Comparison of ENCODE assay signal across 8 cellular contexts in genomic region chr17:82320956-82321927, GRCh38. TPM values are rescaled to one million over a fixed set of nuclear protein-coding genes. Genes with fewer than 3 reads are reported as not detected.
DNase-seq lines count a peak whose midpoint lies in the region; ATAC-seq and TF ChIP-seq lines count a peak whose summit lies in the region.

No MANE protein-coding gene starts in this region.

- H2AFZ ChIP-seq in GM23248: no peak overlapping the region

- intact Hi-C loops in adrenal gland (cut with DNase I): loop anchor here (2.0 to 5.0 kb wide), 2 partner anchors 82 to 84 kb away; no protein-coding TSS in a partner anchor
- intact Hi-C loops in right lobe of liver (cut with DNase I): loop anchor here in 1 of 2 donors (5.0 kb wide), 1 partner anchor 84 kb away; no protein-coding TSS in a partner anchor

- no peak overlapping the region for H3K9ac ChIP-seq in GM23248

- TF ChIP-seq POLR2A in adrenal gland (IDR thresholded peaks at IDR 0.05): no peak
- TF ChIP-seq POLR2A in right lobe of liver (IDR thresholded peaks at IDR 0.05): no peak

- peak; percentile 36 for DNase-seq in GM23248
- peak; percentile 45 to 76 (median 71) for DNase-seq in T-helper 2 cell
- DNase-seq in adrenal gland: peak in 1 of 7 donors; percentile 37
- DNase-seq in right lobe of liver: no peak
- peak; percentile 71 to 76 for DNase-seq in stimulated activated CD8-positive, alpha-beta memory T cell treated with anti-CD3 and anti-CD28 coated beads, Interleukin-4, amount 100 ng/mL, for 4 hours (ENCODE audit: low read depth in 2 of 2, low spot score in 1 of 2)
- no peak for DNase-seq in putamen (ENCODE audit: low spot score)
- no peak for DNase-seq in SW 1271 (lab: John Stamatoyannopoulos, UW)
- no peak for DNase-seq in DMS153 treated with DMSO at 0.1 percent for 48 hours (lab: John Stamatoyannopoulos, UW; ENCODE audit: unreplicated experiment)

- H3K9me2 ChIP-seq in GM23248 (ENCODE audit: insufficient read depth): no peaks in the 10 kb centered on the region

- in situ Hi-C loops in GM23248 (cut with MboI): no loop called here

- H3K79me2 ChIP-seq in GM23248 (ENCODE audit: insufficient read depth): no peaks in the 10 kb centered on the region

- ATAC-seq in right lobe of liver: peak; percentile 10 to 57 (median 39)

- H3K4me1 ChIP-seq in GM23248 (ENCODE audit: insufficient read depth) (no peaks in the 10 kb centered on the region), adrenal gland (replicated peaks in 1 of 2) (no peaks in the 10 kb centered on the region), right lobe of liver (peaks cover 0 to 17% (median 4%) of the 10 kb centered on the region in 4 donors)

- H3K4me3 ChIP-seq in GM23248 (no peak overlapping the region), adrenal gland (no peak overlapping the region), right lobe of liver (no peak overlapping the region)

- no peaks in the 10 kb centered on the region for H3F3A ChIP-seq in GM23248 (ENCODE audit: insufficient read depth)

- H3K36me3 ChIP-seq in GM23248 (ENCODE audit: low read depth) (no peaks in the 10 kb centered on the region), adrenal gland (replicated peaks in 1 of 2) (no peaks in the 10 kb centered on the region), right lobe of liver (no peaks in the 10 kb centered on the region)

- H3K27ac ChIP-seq in GM23248: no peak overlapping the region
- H3K27ac ChIP-seq in adrenal gland: no peak overlapping the region
- no peak overlapping the region for H3K27ac ChIP-seq in right lobe of liver

- TF ChIP-seq CTCF in adrenal gland (IDR thresholded peaks at IDR 0.05) (peak; percentile 60 to 91 (median 84)), right lobe of liver (IDR thresholded peaks at IDR 0.05) (peak; percentile 80 to 94 (median 88))

- H3K4me2 ChIP-seq in GM23248 (ENCODE audit: unreplicated experiment): no peak overlapping the region

- H3K9me3 ChIP-seq in GM23248 (ENCODE audit: low read depth) (no peaks in the 10 kb centered on the region), adrenal gland (replicated peaks in 1 of 3) (no peaks in the 10 kb centered on the region), right lobe of liver (no peaks in the 10 kb centered on the region)

- H3K27me3 ChIP-seq in GM23248 (replicated peaks; ENCODE audit: insufficient read depth) (peaks cover 6% of the 10 kb centered on the region), adrenal gland (no peaks in the 10 kb centered on the region), right lobe of liver (no peaks in the 10 kb centered on the region)

- no peaks in the 10 kb centered on the region for H4K20me1 ChIP-seq in GM23248 (ENCODE audit: insufficient read depth)

- 58 to 61% methylated on average over 46 to 65 of the region's 65 CpGs for WGBS in GM23248 (ENCODE audit: low coverage in 1 of 2, low lambda C conversion rate in 2 of 2, missing lambda C conversion rate in 2 of 2), 2 experiments
- 43 to 68% (median 45%) methylated on average over 39 to 65 of the region's 65 CpGs for WGBS in adrenal gland, 4 donors
- 34% methylated on average over 22 of the region's 65 CpGs for WGBS in right lobe of liver (ENCODE audit: insufficient coverage, low coverage, low lambda C conversion rate, missing lambda C conversion rate)

RNA-seq across cellular contexts. Expression of gene CD7, which starts 3.8 kb away (rescaled TPM):
- total RNA-seq in GM23248 (2014; rRNA removed; shearing (Covaris generic)): 0.22 TPM in 1 of 2 replicates, not detected in the other
- polyA plus RNA-seq in GM23248 (2016; fragmentation: Nextera tagmentation; extraction: Ambion mirVana): 0.23 TPM in 1 of 2 replicates, not detected in the other
- total RNA-seq in adrenal gland: 1 to 10 TPM in 6 of 8 donors, under 1 TPM in 1, not detected in 1; 0.83 to 4.1 (median 1.8) TPM
- 1 to 10 TPM in 2 of 3 donors, not detected in 1; 1.1 to 4.2 TPM for polyA plus RNA-seq in adrenal gland
- total RNA-seq in right lobe of liver: 1 to 10 TPM in 4 of 6 experiments, under 1 TPM in 2; 0.31 to 3.2 (median 1.3) TPM

RNA-seq across cellular contexts. Expression of gene SECTM1, which starts 12.3 kb away (rescaled TPM):
- total RNA-seq in GM23248 (2014; rRNA removed; shearing (Covaris generic)): 1.4 and 3.0 TPM in 2 replicates
- polyA plus RNA-seq in GM23248 (2016; fragmentation: Nextera tagmentation; extraction: Ambion mirVana) (1.4 TPM in 2 replicates), adrenal gland (1 to 10 TPM; 1.4 to 4.3 (median 3.7) TPM)
- total RNA-seq in adrenal gland (10 to 100 TPM in 5 of 8 donors, 1 to 10 TPM in 3; 3.4 to 24.3 (median 13.0) TPM), right lobe of liver (1 to 10 TPM; 3.9 to 7.4 (median 5.8) TPM)

RNA-seq across cellular contexts. Expression of gene TEX19, which starts 37.8 kb away (rescaled TPM):
- not detected in 2 replicates for total RNA-seq in GM23248 (2014; rRNA removed; shearing (Covaris generic))
- polyA plus RNA-seq in GM23248 (2016; fragmentation: Nextera tagmentation; extraction: Ambion mirVana) (not detected in 2 replicates), adrenal gland (not detected)
- total RNA-seq in adrenal gland (under 1 TPM in 1 of 8 donors, not detected in 7; 0.26 TPM), right lobe of liver (not detected)

RNA-seq across cellular contexts. Expression of gene CSNK1D, which starts 47.7 kb away (rescaled TPM):
- 24.5 and 35.1 TPM in 2 replicates for total RNA-seq in GM23248 (2014; rRNA removed; shearing (Covaris generic))
- polyA plus RNA-seq in GM23248 (2016; fragmentation: Nextera tagmentation; extraction: Ambion mirVana) (102 and 114 TPM in 2 replicates), adrenal gland (100 to 1,000 TPM; 126 to 171 (median 153) TPM)
- total RNA-seq in adrenal gland (100 to 1,000 TPM in 4 of 8 donors, 10 to 100 TPM in 4; 49.8 to 185 (median 97.4) TPM), right lobe of liver (10 to 100 TPM; 32.7 to 73.0 (median 45.9) TPM)

RNA-seq across cellular contexts. Expression of gene UTS2R, which starts 50.3 kb away (rescaled TPM):
- not detected in 2 replicates for total RNA-seq in GM23248 (2014; rRNA removed; shearing (Covaris generic))
- polyA plus RNA-seq in GM23248 (2016; fragmentation: Nextera tagmentation; extraction: Ambion mirVana) (not detected in 2 replicates), adrenal gland (not detected)
- total RNA-seq in adrenal gland (not detected), right lobe of liver (not detected)

Comparison
In these comparisons a context has a peak if more than half of its experiments do, and no peak if none do; other contexts are left out.
1. DNase-seq: peak in GM23248 (single experiment), T-helper 2 cell (5 of 5) and stimulated activated CD8-positive, alpha-beta memory T cell treated with anti-CD3 and anti-CD28 coated beads, Interleukin-4, amount 100 ng/mL, for 4 hours (2 of 2); none in right lobe of liver (0 of 3), putamen (single experiment), SW 1271 (0 of 2) and DMS153 treated with DMSO at 0.1 percent for 48 hours (single experiment).